Comparison of ENCODE assay signal across 10 cellular contexts in genomic region chr19:40623403-40624239, GRCh38. TPM values are rescaled to one million over a fixed set of nuclear protein-coding genes. Genes with fewer than 3 reads are reported as not detected.
DNase-seq lines count a peak whose midpoint lies in the region; ATAC-seq, FAIRE-seq and TF ChIP-seq lines count a peak whose summit lies in the region.
"Had no signal": no experiment of that assay in that cellular context is flagged by ENCODE, and none has a peak within 500 bp of the region (broad histone marks: within the 10 kb centered on the region; RNA-seq: fewer than 3 reads in every experiment).

No MANE protein-coding gene starts in this region.

- H3K4me1 ChIP-seq in lower lobe of right lung (no peaks in the 10 kb centered on the region), ovary (ENCODE audit: insufficient read depth) (no peaks in the 10 kb centered on the region)

- H3K4me3 ChIP-seq in lower lobe of right lung = no peak overlapping the region
- no peak overlapping the region for H3K4me3 ChIP-seq in ovary

- H3K27ac ChIP-seq in lower lobe of right lung = no peak overlapping the region
- no peak overlapping the region for H3K27ac ChIP-seq in ovary

- FAIRE-seq in H54 (lab: Jason Lieb, UNC) = peak; percentile 72
- FAIRE-seq: GM18507 had no signal

- H3K27me3 ChIP-seq in lower lobe of right lung (ENCODE audit: low read depth) (no peaks in the 10 kb centered on the region), ovary (no peaks in the 10 kb centered on the region)

- ATAC-seq in lower lobe of right lung (peak; percentile 26 to 52), GM18502 (IDR thresholded peaks at IDR 0.05; ENCODE audit: poor library complexity, unreplicated experiment) (no peak), GM21515 (IDR thresholded peaks at IDR 0.05; ENCODE audit: unreplicated experiment) (no peak)

- TF ChIP-seq POLR2A in H54 (IDR thresholded peaks at IDR 0.05; ENCODE audit: low read depth, low read length) (peak; percentile 49), ovary (IDR thresholded peaks at IDR 0.05) (no peak)

- DNase-seq in H54 (ENCODE audit: insufficient read length, low spot score) (peak; percentile 97), NCI-H2107 treated with DMSO at 0.1 percent for 48 hours (lab: John Stamatoyannopoulos, UW; ENCODE audit: unreplicated experiment) (peak; percentile 50), astrocyte of the hippocampus (ENCODE audit: low read depth, low spot score) (peak; percentile 84), lower lobe of right lung (peak; percentile 60), ovary (no peak)
- no peak for DNase-seq in effector CD8-positive, alpha-beta T cell (lab: John Stamatoyannopoulos, UW)
- DNase-seq: activated naive CD8-positive, alpha-beta T cell treated with anti-CD3 and anti-CD28 coated beads, Interleukin-2, amount 10 ng/mL, durations not matched to agents 7 days and 5 days had no signal

- H3K36me3 ChIP-seq in lower lobe of right lung = peaks cover 91% of the 10 kb centered on the region
- no peaks in the 10 kb centered on the region for H3K36me3 ChIP-seq in ovary

- no peak for TF ChIP-seq EP300 in ovary (IDR thresholded peaks at IDR 0.05)

- 55 to 63% (median 63%) methylated on average over 41 of the region's 41 CpGs for WGBS in ovary, 3 donors

- H3K9me3 ChIP-seq in lower lobe of right lung (no peaks in the 10 kb centered on the region), ovary (no peaks in the 10 kb centered on the region)

- intact Hi-C loops in lower lobe of right lung (cut with DNase I) = no loop called here
- intact Hi-C loops in ovary (cut with DNase I) = no loop called here

- TF ChIP-seq CTCF in lower lobe of right lung (IDR thresholded peaks at IDR 0.05) (no peak), ovary (IDR thresholded peaks at IDR 0.05) (no peak)

RNA-seq across cellular contexts. Expression of gene LTBP4, which starts 22.5 kb away (rescaled TPM):
- 316 TPM for total RNA-seq in lower lobe of right lung
- total RNA-seq in ovary = 100 to 1,000 TPM; 214 to 840 (median 547) TPM
- polyA plus RNA-seq in ovary = 100 to 1,000 TPM; 152 to 488 TPM

RNA-seq across cellular contexts. Expression of gene SHKBP1, which starts 46.9 kb away (rescaled TPM):
- 91.2 TPM for total RNA-seq in lower lobe of right lung
- total RNA-seq in ovary = 10 to 100 TPM; 23.4 to 48.7 (median 33.8) TPM
- 10 to 100 TPM; 16.3 to 34.8 TPM for polyA plus RNA-seq in ovary

Comparison
In these comparisons a context has a peak if more than half of its experiments do, and no peak if none do; other contexts are left out.
1. DNase-seq: peak in H54 (single experiment), NCI-H2107 treated with DMSO at 0.1 percent for 48 hours (single experiment), astrocyte of the hippocampus (single experiment) and lower lobe of right lung (single experiment); none in effector CD8-positive, alpha-beta T cell (single experiment) and ovary (0 of 5).
2. ATAC-seq: peak in lower lobe of right lung (2 of 2); none in GM18502 (single experiment) and GM21515 (single experiment).